In the genomic region with DNA sequence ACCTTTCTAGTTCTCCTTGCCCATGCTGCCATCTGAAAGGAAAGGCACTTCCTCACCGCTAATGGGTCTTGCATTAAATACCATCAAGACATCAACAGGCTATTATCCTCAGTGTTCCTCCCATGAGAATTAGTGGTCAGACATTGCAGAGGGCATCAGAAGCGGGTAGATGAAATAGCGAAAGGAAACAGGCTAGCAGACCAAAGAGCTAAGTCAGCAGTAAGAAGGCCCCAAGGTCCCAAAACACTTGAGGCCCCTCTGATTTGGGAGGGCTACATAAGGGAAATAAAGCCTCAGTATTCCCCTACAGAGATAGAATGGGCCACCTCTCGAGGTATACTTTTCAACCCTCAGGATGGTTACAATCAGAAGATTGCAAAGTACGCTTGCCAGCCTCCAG, we compare ENCODE assay signal across 24 cellular contexts. TPM values are rescaled to one million over a fixed set of nuclear protein-coding genes. Genes with fewer than 3 reads are reported as not detected.
"Had no signal": no experiment of that assay in that cellular context is flagged by ENCODE, and none has a peak within 500 bp of the region (broad histone marks: within the 10 kb centered on the region; RNA-seq: fewer than 3 reads in every experiment).

No MANE protein-coding gene starts in this region.

- DNase-seq: colonic mucosa; cortex of kidney; effector CD8-positive, alpha-beta T cell; effector memory CD8-positive, alpha-beta T cell; endodermal cell; erythroblast; esophagus squamous epithelium; foreskin fibroblast; foreskin melanocyte; gastrocnemius medialis; glutamatergic neuron; heart right ventricle; hippocampal formation; left cardiac atrium; left lung; left ventricle myocardium superior; lower lobe of right lung; mesenchymal stem cell; naive thymus-derived CD4-positive, alpha-beta T cell had no signal

- H3K4me1 ChIP-seq: colonic mucosa, left lung, lower lobe of right lung had no signal

- H3K27ac ChIP-seq: colonic mucosa, epithelial cell of prostate, gastrocnemius medialis, heart right ventricle, left lung, lower lobe of right lung had no signal

- ATAC-seq: effector memory CD8-positive, alpha-beta T cell; gastrocnemius medialis; left lung; lower lobe of right lung; naive thymus-derived CD4-positive, alpha-beta T cell had no signal

- FAIRE-seq: endometrium, islet of Langerhans, keratinocyte had no signal

- H3K4me3 ChIP-seq: colonic mucosa, esophagus squamous epithelium, gastrocnemius medialis, heart right ventricle, left lung, lower lobe of right lung had no signal

- H3K9me3 ChIP-seq: colonic mucosa had no signal

- H3K36me3 ChIP-seq: lower lobe of right lung had no signal

- H3K27me3 ChIP-seq: colonic mucosa, esophagus squamous epithelium, gastrocnemius medialis, heart right ventricle, left lung had no signal

RNA-seq across cellular contexts. Expression of a gene that starts 12.9 kb away (rescaled TPM):
- total RNA-seq: glomerular endothelial cell had no signal
- polyA plus RNA-seq: naive thymus-derived CD4-positive, alpha-beta T cell had no signal

RNA-seq across cellular contexts. Expression of a gene that starts 23.9 kb away (rescaled TPM):
- polyA plus RNA-seq: naive thymus-derived CD4-positive, alpha-beta T cell had no signal
